In genomic region chr16:65083181-65083845, GRCh38 we compare ENCODE assay signal across 29 cellular contexts.
DNase-seq lines count a peak whose midpoint lies in the region; ATAC-seq and TF ChIP-seq lines count a peak whose summit lies in the region.
"Had no signal": no experiment of that assay in that cellular context is flagged by ENCODE, and none has a peak within 500 bp of the region (broad histone marks: within the 10 kb centered on the region; RNA-seq: fewer than 3 reads in every experiment).

No MANE protein-coding gene starts in this region.

- H3K9me3 Mint-ChIP-seq in nephron progenitor cell = no peaks in the 10 kb centered on the region
- H3K9me3 Mint-ChIP-seq: activated CD4-positive, alpha-beta T cell treated with anti-CD3 and anti-CD28 coated beads, Interleukin-2, amount 10 ng/mL, durations not matched to agents 7 days and 5 days had no signal

- TF ChIP-seq CTCF in epithelial cell of esophagus (IDR thresholded peaks at IDR 0.05; ENCODE audit: insufficient read depth, low read depth, low read length, missing control alignments) (no peak), nephron progenitor cell (IDR thresholded peaks at IDR 0.05) (no peak)

- H3K4me1 Mint-ChIP-seq in nephron progenitor cell = peaks cover 16% of the 10 kb centered on the region
- H3K4me1 Mint-ChIP-seq: activated CD4-positive, alpha-beta T cell treated with anti-CD3 and anti-CD28 coated beads, Interleukin-2, amount 10 ng/mL, durations not matched to agents 7 days and 5 days; CD4-positive, alpha-beta memory T cell; immature natural killer cell had no signal

- H3K27me3 Mint-ChIP-seq in nephron progenitor cell (ENCODE audit: low read depth, poor library complexity) = no peaks in the 10 kb centered on the region
- H3K27me3 Mint-ChIP-seq: activated CD4-positive, alpha-beta T cell treated with anti-CD3 and anti-CD28 coated beads, Interleukin-2, amount 10 ng/mL, durations not matched to agents 7 days and 5 days; CD4-positive, alpha-beta memory T cell had no signal

- no peak overlapping the region for H3K4me3 Mint-ChIP-seq in nephron progenitor cell
- H3K4me3 Mint-ChIP-seq: activated CD4-positive, alpha-beta T cell treated with anti-CD3 and anti-CD28 coated beads, Interleukin-2, amount 10 ng/mL, durations not matched to agents 7 days and 5 days; activated T-cell treated with anti-CD3 and anti-CD28 coated beads, Interleukin-2, amount 50 U/mL, for 72 hours; CD4-positive, alpha-beta memory T cell; immature natural killer cell had no signal

- no peak for ATAC-seq in GM21515 (IDR thresholded peaks at IDR 0.05; ENCODE audit: unreplicated experiment)
- ATAC-seq: activated T-cell treated with anti-CD3 and anti-CD28 coated beads, Interleukin-2, amount 50 U/mL, for 72 hours; gastrocnemius medialis; psoas muscle had no signal

- no peak overlapping the region for H3K4me3 ChIP-seq in epithelial cell of esophagus (ENCODE audit: low read length)
- H3K4me3 ChIP-seq: gastrocnemius medialis, hepatocyte, PC-9, psoas muscle, suprapubic skin had no signal

- peak overlapping the region; percentile 85 for H3K27ac Mint-ChIP-seq in nephron progenitor cell
- H3K27ac Mint-ChIP-seq: activated CD4-positive, alpha-beta T cell treated with anti-CD3 and anti-CD28 coated beads, Interleukin-2, amount 10 ng/mL, durations not matched to agents 7 days and 5 days; activated T-cell treated with anti-CD3 and anti-CD28 coated beads, Interleukin-2, amount 50 U/mL, for 72 hours; CD4-positive, alpha-beta memory T cell; immature natural killer cell had no signal

- H3K36me3 Mint-ChIP-seq in nephron progenitor cell (ENCODE audit: low read depth) = peaks cover 39% of the 10 kb centered on the region
- H3K36me3 Mint-ChIP-seq: CD4-positive, alpha-beta memory T cell; immature natural killer cell had no signal

- peak; percentile 35 for DNase-seq in DMS 273 (lab: John Stamatoyannopoulos, UW; ENCODE audit: unreplicated experiment)
- no peak for DNase-seq in DMS 273 treated with DMSO at 0.1 percent for 48 hours (lab: John Stamatoyannopoulos, UW)
- peak; percentile 25 for DNase-seq in NCI-H345 (lab: John Stamatoyannopoulos, UW)
- peak; percentile 79 for DNase-seq in epithelial cell of esophagus (ENCODE audit: low read depth)
- DNase-seq in nephron progenitor cell = no peak
- no peak for DNase-seq in NCI-H526 treated with DMSO at 0.1 percent for 48 hours (lab: John Stamatoyannopoulos, UW)
- DNase-seq in NCI-H69 (lab: John Stamatoyannopoulos, UW) = no peak
- DNase-seq: activated CD4-positive, alpha-beta T cell treated with anti-CD3 and anti-CD28 coated beads, Interleukin-2, amount 10 ng/mL, durations not matched to agents 7 days and 5 days; activated naive CD4-positive, alpha-beta T cell; activated T-cell treated with anti-CD3 and anti-CD28 coated beads, Interleukin-2, amount 50 U/mL, for 72 hours; AML-193; brain microvascular endothelial cell; CD4-positive, alpha-beta memory T cell; effector CD8-positive, alpha-beta T cell; erythroblast; gastrocnemius medialis; H7; immature natural killer cell; NCI-H1105; NCI-H2029; PC-9; psoas muscle; SHP77; stimulated activated naive CD4-positive, alpha-beta T cell; SW 1271; T-helper 9 cell had no signal

Comparison
In these comparisons a context has a peak if more than half of its experiments do, and no peak if none do; other contexts are left out.
1. DNase-seq: peak in DMS 273 (single experiment), NCI-H345 (single experiment) and epithelial cell of esophagus (single experiment); none in DMS 273 treated with DMSO at 0.1 percent for 48 hours (single experiment), nephron progenitor cell (single experiment), NCI-H526 treated with DMSO at 0.1 percent for 48 hours (single experiment) and NCI-H69 (single experiment).